23 cellular contexts compared by ENCODE assay signal in the genomic region with DNA sequence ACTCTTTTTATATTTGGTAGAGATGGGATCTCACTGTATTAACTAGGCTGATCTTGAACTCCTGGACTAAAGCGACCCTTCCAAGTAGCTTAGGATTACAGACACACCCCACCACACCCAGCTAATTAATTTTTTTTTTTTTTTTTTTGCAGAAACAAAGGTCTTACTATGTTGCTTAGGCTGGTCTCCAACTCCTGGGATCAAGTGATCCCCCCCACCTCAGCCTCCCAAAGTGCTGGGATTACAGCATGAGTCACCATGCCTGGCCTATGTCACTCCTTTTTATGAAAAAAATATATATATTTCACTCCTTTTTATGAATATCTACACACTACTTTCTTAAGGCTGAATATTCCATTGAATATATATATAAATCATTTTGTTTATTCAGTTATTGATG.
"Had no signal": no experiment of that assay in that cellular context is flagged by ENCODE, and none has a peak within 500 bp of the region (broad histone marks: within the 10 kb centered on the region; RNA-seq: fewer than 3 reads in every experiment).

No MANE protein-coding gene starts in this region.

- H3K27ac ChIP-seq: colonic mucosa, epithelial cell of prostate, gastrocnemius medialis, lower lobe of right lung, psoas muscle, thoracic aorta, tibial nerve, upper lobe of left lung had no signal

- H3K36me3 ChIP-seq: colonic mucosa, gastrocnemius medialis, thoracic aorta, tibial nerve had no signal

- H3K27me3 ChIP-seq: colonic mucosa, gastrocnemius medialis, tibial nerve, upper lobe of left lung had no signal

- ATAC-seq: esophagus mucosa; gastrocnemius medialis; left ventricle myocardium superior; lower lobe of right lung; naive thymus-derived CD8-positive, alpha-beta T cell; psoas muscle; sciatic nerve; stimulated activated effector memory CD8-positive, alpha-beta T cell treated with anti-CD3 and anti-CD28 coated beads, Interleukin-12 subunit alpha, Interleukin-12 subunit beta, amount 100 ng/mL, for 72 hours; stimulated activated naive CD8-positive, alpha-beta T cell treated with anti-CD3 and anti-CD28 coated beads, Interleukin-15, Interleukin-2, amounts not matched to agents 100 U/mL and 50 U/mL, for 24 hours had no signal

- H3K9me3 ChIP-seq: colonic mucosa, gastrocnemius medialis, lower lobe of right lung, psoas muscle, thoracic aorta, tibial nerve, upper lobe of left lung had no signal

- DNase-seq: colonic mucosa; effector CD8-positive, alpha-beta T cell; endodermal cell; foreskin fibroblast; gastrocnemius medialis; head of caudate nucleus; left ventricle myocardium superior; lower lobe of right lung; naive thymus-derived CD8-positive, alpha-beta T cell; nephron progenitor cell; nucleus accumbens; psoas muscle; stimulated activated CD4-positive, alpha-beta T cell treated with anti-CD3 and anti-CD28 coated beads, Interleukin-2, amount 100 ng/mL, for 24 hours; stimulated activated CD4-positive, alpha-beta T cell treated with anti-CD3 and anti-CD28 coated beads, Interleukin-4, amount 100 ng/mL, for 24 hours; stimulated activated naive CD8-positive, alpha-beta T cell treated with anti-CD3 and anti-CD28 coated beads, Interleukin-15, Interleukin-2, amounts not matched to agents 100 U/mL and 50 U/mL, for 24 hours; substantia nigra; upper lobe of left lung had no signal

- H3K4me3 ChIP-seq: colonic mucosa, gastrocnemius medialis, lower lobe of right lung, psoas muscle, thoracic aorta, tibial nerve, upper lobe of left lung had no signal
